In genomic region chr4:8917868-8918783, GRCh38 we compare ENCODE assay signal across 8 cellular contexts. TPM values are rescaled to one million over a fixed set of nuclear protein-coding genes. Genes with fewer than 3 reads are reported as not detected.
A peak's percentile ranks its signal among the peaks of the same experiment; 100 is the strongest.
DNase-seq lines count a peak whose midpoint lies in the region; ATAC-seq, FAIRE-seq and TF ChIP-seq lines count a peak whose summit lies in the region.

No MANE protein-coding gene starts in this region.

- H3K4me3 Mint-ChIP-seq in T-cell (no peak overlapping the region), astrocyte (ENCODE audit: unreplicated experiment) (no peak overlapping the region)

- ATAC-seq in GM19397 (IDR thresholded peaks at IDR 0.05; ENCODE audit: unreplicated experiment) = peak; percentile 88
- ATAC-seq in T-cell (replicated peaks in 1 of 4) = peak; percentile 48 to 68 (median 64)

- H3K36me3 ChIP-seq in astrocyte (ENCODE audit: insufficient read depth, low read length) = no peaks in the 10 kb centered on the region

- CTCF ChIA-PET in T-cell (lab: Charles Lee) = interaction anchor here in 1 of 2 donors (0.7 kb wide), 1 partner anchor 419 kb away, joined by 5 read pairs; no protein-coding TSS in a partner anchor

- H3K4me2 ChIP-seq in astrocyte (ENCODE audit: low read length) = no peak overlapping the region

- H3K4me1 Mint-ChIP-seq in T-cell (peaks cover 3 to 6% (median 5%) of the 10 kb centered on the region in 3 donors), astrocyte (ENCODE audit: low read depth, unreplicated experiment) (peaks cover 4% of the 10 kb centered on the region)

- DNase-seq in Caki2 (ENCODE audit: low read depth) = peak; percentile 50
- DNase-seq in HT-29 (ENCODE audit: low spot score) = peak; percentile 81
- peak in 31 of 34 experiments; percentile 3 to 58 (median 38) for DNase-seq in T-cell
- DNase-seq in astrocyte (ENCODE audit: low read depth) = no peak
- peak in 44 of 51 donors; percentile 9 to 81 (median 52) for DNase-seq in hypothalamus (lab: John Stamatoyannopoulos, UW)
- DNase-seq in stimulated activated CD4-positive, alpha-beta T cell treated with anti-CD3 and anti-CD28 coated beads, Interleukin-12 subunit alpha, Interleukin-12 subunit beta, amount 100 ng/mL, for 24 hours (ENCODE audit: low read depth in 2 of 2) = peak; percentile 47 to 61
- no peak for DNase-seq in NCI-H2107 treated with DMSO at 0.1 percent for 48 hours (lab: John Stamatoyannopoulos, UW; ENCODE audit: unreplicated experiment)

- H3K9me3 Mint-ChIP-seq in T-cell (peaks cover 0 to 3% (median 3%) of the 10 kb centered on the region in 3 donors), astrocyte (ENCODE audit: unreplicated experiment) (peaks cover under 1% of the 10 kb centered on the region)

- H3K36me3 Mint-ChIP-seq in T-cell (no peaks in the 10 kb centered on the region), astrocyte (ENCODE audit: low read depth, unreplicated experiment) (no peaks in the 10 kb centered on the region)

- H3K27ac ChIP-seq in astrocyte (ENCODE audit: low read depth, low read length) = no peak overlapping the region

- H3K27me3 ChIP-seq in astrocyte (ENCODE audit: insufficient read depth, low read length) = peaks cover 2% of the 10 kb centered on the region

- peak; percentile 70 for TF ChIP-seq CTCF in astrocyte (IDR thresholded peaks at IDR 0.05; ENCODE audit: insufficient read depth, low read depth, low read length)

- POLR2A ChIA-PET in T-cell (lab: Charles Lee) = no interaction called here

- H3K27me3 Mint-ChIP-seq in T-cell (peaks cover 16 to 18% of the 10 kb centered on the region in 2 donors), astrocyte (ENCODE audit: low read depth, unreplicated experiment) (peaks cover 72% of the 10 kb centered on the region)

- no peak overlapping the region for H3K27ac Mint-ChIP-seq in T-cell
- no peak overlapping the region for H3K27ac Mint-ChIP-seq in astrocyte (ENCODE audit: unreplicated experiment)

- H3K79me2 ChIP-seq in astrocyte (ENCODE audit: insufficient read depth, low read length) = no peaks in the 10 kb centered on the region

- H3K9me3 ChIP-seq in astrocyte (ENCODE audit: insufficient read depth, low read depth, low read length) = peaks cover 4% of the 10 kb centered on the region

- H3K4me1 ChIP-seq in astrocyte (ENCODE audit: insufficient read depth, low read length) = no peaks in the 10 kb centered on the region

- FAIRE-seq in astrocyte (lab: Jason Lieb, UNC) = no peak

- H2AFZ ChIP-seq in astrocyte (ENCODE audit: low read depth, low read length) = no peak overlapping the region

- no peak overlapping the region for H3K9ac ChIP-seq in astrocyte (ENCODE audit: low read length)

- H4K20me1 ChIP-seq in astrocyte (ENCODE audit: insufficient read depth, low read length) = no peaks in the 10 kb centered on the region

- in situ Hi-C loops in Caki2 (cut with HindIII; ENCODE audit: low pct_unique_long_range_greater_than_20kb, low sequenced_read_pairs) = no loop called here

- H3K4me3 ChIP-seq in astrocyte (ENCODE audit: insufficient read depth, low read depth, low read length) = no peak overlapping the region

RNA-seq across cellular contexts. Expression of gene HMX1, which starts 46.5 kb away (rescaled TPM):
- not detected in 2 replicates for total RNA-seq in Caki2 (2014; rRNA removed; shearing (Covaris generic); ENCODE audit: low replicate concordance)
- not detected in 2 replicates for total RNA-seq in HT-29 (2014; rRNA removed; shearing (Covaris generic))
- total RNA-seq in T-cell (not detected), astrocyte (0.25 TPM in 1 of 2 replicates, not detected in the other)

Comparison
In these comparisons a context has a peak if more than half of its experiments do, and no peak if none do; other contexts are left out.
1. DNase-seq: peak in Caki2 (single experiment), HT-29 (single experiment), T-cell (31 of 34), hypothalamus (44 of 51) and stimulated activated CD4-positive, alpha-beta T cell treated with anti-CD3 and anti-CD28 coated beads, Interleukin-12 subunit alpha, Interleukin-12 subunit beta, amount 100 ng/mL, for 24 hours (2 of 2); none in astrocyte (single experiment) and NCI-H2107 treated with DMSO at 0.1 percent for 48 hours (single experiment).